In the genomic region with DNA sequence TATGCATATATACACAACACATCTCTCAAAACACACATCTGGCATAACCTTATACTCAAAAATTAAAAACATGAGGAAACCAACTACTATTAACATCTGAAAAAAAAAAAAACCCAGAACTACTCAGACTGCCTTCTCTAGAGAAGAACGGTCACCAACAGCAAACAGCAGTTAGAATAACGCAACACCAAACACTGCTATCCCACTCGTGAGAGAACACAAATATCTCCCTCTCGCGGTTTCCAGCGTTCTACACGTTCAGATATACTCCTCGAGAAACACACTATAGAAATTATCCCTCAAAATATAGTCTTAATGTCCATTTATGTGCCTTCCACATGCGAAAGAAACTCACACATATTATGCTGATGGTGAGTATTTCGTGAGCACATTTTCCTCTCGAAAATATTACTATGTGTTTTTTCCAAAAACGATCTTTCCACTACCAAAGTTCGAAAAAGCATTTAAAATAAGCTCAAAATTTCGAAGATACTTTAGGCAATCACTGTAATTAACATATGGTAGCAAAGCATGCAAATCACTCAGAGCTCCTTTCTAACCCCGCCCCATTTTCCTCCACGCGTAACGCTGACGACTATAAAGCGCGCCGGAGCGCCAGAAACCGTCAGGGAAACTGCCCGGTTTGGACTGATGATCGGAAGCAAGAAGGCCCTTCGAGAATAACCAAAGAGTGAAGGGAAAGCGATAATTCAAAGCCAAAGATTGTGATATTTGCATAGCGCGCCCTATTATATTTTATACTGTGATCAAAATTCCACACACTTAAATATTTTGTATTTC, we compare ENCODE assay signal across 8 cellular contexts.
DNase-seq lines count a peak whose midpoint lies in the region; ATAC-seq, FAIRE-seq and TF ChIP-seq lines count a peak whose summit lies in the region.

No MANE protein-coding gene starts in this region.

- no peaks in the 10 kb centered on the region for H3K36me3 ChIP-seq in spleen

- peak; percentile 84 for FAIRE-seq in islet of Langerhans (lab: Jason Lieb, UNC)

- H3K4me1 ChIP-seq in spleen: peaks cover 5 to 26% (median 22%) of the 10 kb centered on the region in 6 donors

- intact Hi-C loops in activated B cell treated with CpG ODN at 0.5 μM for 24 hours (cut with micrococcal nuclease): loop anchor here (1.0 to 10.0 kb wide), 10 partner anchors 28 to 1763 kb away; a partner anchor contains a TSS
- intact Hi-C loops in spleen (cut with DNase I; ENCODE audit: low total_unique reads): loop anchor here (5.0 kb wide), 1 partner anchor 114 kb away; no protein-coding TSS in a partner anchor

- TF ChIP-seq POLR2A in spleen (IDR thresholded peaks at IDR 0.05): peak; percentile 80 to 99 (median 98)

- peak overlapping the region; percentile 85 to 93 (median 90) for H3K27ac ChIP-seq in spleen

- H3K9me3 ChIP-seq in spleen: no peaks in the 10 kb centered on the region

- no peaks in the 10 kb centered on the region for H3K27me3 Mint-ChIP-seq in activated B cell treated with CpG ODN at 0.5 μM for 24 hours
- no peaks in the 10 kb centered on the region for H3K27me3 Mint-ChIP-seq in central memory CD8-positive, alpha-beta T cell

- H3K27me3 ChIP-seq in spleen (replicated peaks in 1 of 7): no peaks in the 10 kb centered on the region

- POLR2A ChIA-PET in AG04449 (lab: Yijun Ruan, JAX) (interaction anchor here (0.5 to 3.9 kb wide), 39 partner anchors 9 to 932 kb away, joined by 3 to 95 read pairs (median 4); a partner anchor contains a TSS), activated B cell treated with CpG ODN at 0.5 μM for 24 hours (lab: Charles Lee) (interaction anchor here (0.6 to 5.9 kb wide), 77 partner anchors 9 to 1547 kb away, joined by 3 to 321 read pairs (median 6); a partner anchor contains a TSS)

- no peak overlapping the region for H3K27ac Mint-ChIP-seq in activated B cell treated with CpG ODN at 0.5 μM for 24 hours
- H3K27ac Mint-ChIP-seq in central memory CD8-positive, alpha-beta T cell (ENCODE audit: low read depth): no peak overlapping the region

- H3K4me3 Mint-ChIP-seq in activated B cell treated with CpG ODN at 0.5 μM for 24 hours: no peak overlapping the region
- no peak overlapping the region for H3K4me3 Mint-ChIP-seq in central memory CD8-positive, alpha-beta T cell

- H3K9me3 Mint-ChIP-seq in activated B cell treated with CpG ODN at 0.5 μM for 24 hours: no peaks in the 10 kb centered on the region
- no peaks in the 10 kb centered on the region for H3K9me3 Mint-ChIP-seq in central memory CD8-positive, alpha-beta T cell

- CTCF ChIA-PET in AG04449 (lab: Yijun Ruan, JAX) (interaction anchor here (0.7 to 2.5 kb wide), 10 partner anchors 11 to 373 kb away, joined by 3 to 18 read pairs (median 4); no protein-coding TSS in a partner anchor), activated B cell treated with CpG ODN at 0.5 μM for 24 hours (lab: Charles Lee) (interaction anchor here (0.9 to 2.6 kb wide), 6 partner anchors 8 to 373 kb away, joined by 3 to 12 read pairs (median 3); no protein-coding TSS in a partner anchor)

- 1% methylated on average over 30 of the region's 30 CpGs for WGBS in spleen, 5 donors

- H3K4me3 ChIP-seq in AG04449 (ENCODE audit: low read depth, low read length): peak overlapping the region; percentile 52
- peak overlapping the region; percentile 7 to 64 (median 34) for H3K4me3 ChIP-seq in spleen

- H3K36me3 Mint-ChIP-seq in activated B cell treated with CpG ODN at 0.5 μM for 24 hours (ENCODE audit: low read depth): no peaks in the 10 kb centered on the region
- peaks cover 5% of the 10 kb centered on the region for H3K36me3 Mint-ChIP-seq in central memory CD8-positive, alpha-beta T cell (ENCODE audit: insufficient read depth)

- DNase-seq in AG04449 (ENCODE audit: low read depth, low spot score) (peak; percentile 98), NCI-H226 (peak; percentile 95), activated B cell treated with CpG ODN at 0.5 μM for 24 hours (peak; percentile 91), spleen (peak; percentile 96)
- peak; percentile 89 to 94 for DNase-seq in central memory CD8-positive, alpha-beta T cell (ENCODE audit: low spot score in 2 of 2)

- peak; percentile 87 for ATAC-seq in GM18909 (IDR thresholded peaks at IDR 0.05; ENCODE audit: poor library complexity, unreplicated experiment)
- ATAC-seq in HG03139 (IDR thresholded peaks at IDR 0.05; ENCODE audit: unreplicated experiment): peak; percentile 69
- peak; percentile 83 for ATAC-seq in activated B cell treated with CpG ODN at 0.5 μM for 24 hours (ENCODE audit: low read depth)
- ATAC-seq in central memory CD8-positive, alpha-beta T cell (replicated peaks; ENCODE audit: extremely low read depth, poor library complexity, severe bottlenecking): peak; percentile 92

- H3K4me1 Mint-ChIP-seq in activated B cell treated with CpG ODN at 0.5 μM for 24 hours: peaks cover 3% of the 10 kb centered on the region
- H3K4me1 Mint-ChIP-seq in central memory CD8-positive, alpha-beta T cell: no peaks in the 10 kb centered on the region

- TF ChIP-seq CTCF in AG04449 (IDR thresholded peaks at IDR 0.05; ENCODE audit: insufficient read depth, low read length, missing control alignments) (peak; percentile 29), activated B cell treated with CpG ODN at 0.5 μM for 24 hours (IDR thresholded peaks at IDR 0.05) (no peak), spleen (IDR thresholded peaks at IDR 0.05 in 8 of 11, conservative IDR thresholded peaks at IDR 0.05 in 3 of 11) (peak in 7 of 11 experiments; percentile 28 to 66 (median 44))

Comparison
In these comparisons a context has a peak if more than half of its experiments do, and no peak if none do; other contexts are left out.
1. Peak in every context shown above with its lines: DNase-seq, ATAC-seq, H3K4me3 ChIP-seq and H3K27ac ChIP-seq.